ENCODE assay signal across 1 cellular context in the genomic region with DNA sequence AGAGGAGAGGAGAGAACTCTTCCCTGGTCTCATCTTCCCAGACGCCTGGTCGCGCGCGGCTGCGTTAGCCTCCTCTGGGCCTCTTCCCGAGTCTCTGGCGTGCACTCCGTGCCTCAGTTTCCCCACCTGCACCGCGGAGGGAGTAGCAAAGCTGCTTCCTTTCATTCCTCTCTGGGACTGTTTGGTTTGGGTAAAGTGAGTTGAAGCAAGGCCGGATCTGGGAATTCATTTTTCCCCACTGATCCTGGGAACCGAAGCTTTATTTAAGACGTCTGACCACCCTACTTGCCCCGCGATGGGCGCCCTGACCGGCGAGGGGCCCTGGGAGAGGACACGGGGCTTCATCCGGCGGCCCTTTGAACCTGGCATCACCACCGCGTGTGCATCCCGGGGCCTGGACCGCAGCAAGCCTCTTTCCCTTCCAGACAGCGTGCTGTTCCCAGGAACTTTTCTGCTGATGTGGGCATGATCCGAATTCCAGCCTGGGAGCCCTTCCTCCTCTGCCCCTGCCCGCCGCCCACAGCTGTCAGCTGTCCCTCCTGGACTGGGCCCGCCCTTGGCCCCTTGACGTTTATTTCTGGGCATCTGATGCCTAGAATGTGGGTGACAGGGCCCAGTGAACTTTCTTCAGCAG.
TF ChIP-seq lines count a peak whose summit lies in the region.

No MANE protein-coding gene starts in this region.

TF ChIP-seq in HepG2, 621 proteins besides CTCF, POLR2A, EP300 and RAD21 (continued from another document):
- TF ChIP-seq, protein P1, sequence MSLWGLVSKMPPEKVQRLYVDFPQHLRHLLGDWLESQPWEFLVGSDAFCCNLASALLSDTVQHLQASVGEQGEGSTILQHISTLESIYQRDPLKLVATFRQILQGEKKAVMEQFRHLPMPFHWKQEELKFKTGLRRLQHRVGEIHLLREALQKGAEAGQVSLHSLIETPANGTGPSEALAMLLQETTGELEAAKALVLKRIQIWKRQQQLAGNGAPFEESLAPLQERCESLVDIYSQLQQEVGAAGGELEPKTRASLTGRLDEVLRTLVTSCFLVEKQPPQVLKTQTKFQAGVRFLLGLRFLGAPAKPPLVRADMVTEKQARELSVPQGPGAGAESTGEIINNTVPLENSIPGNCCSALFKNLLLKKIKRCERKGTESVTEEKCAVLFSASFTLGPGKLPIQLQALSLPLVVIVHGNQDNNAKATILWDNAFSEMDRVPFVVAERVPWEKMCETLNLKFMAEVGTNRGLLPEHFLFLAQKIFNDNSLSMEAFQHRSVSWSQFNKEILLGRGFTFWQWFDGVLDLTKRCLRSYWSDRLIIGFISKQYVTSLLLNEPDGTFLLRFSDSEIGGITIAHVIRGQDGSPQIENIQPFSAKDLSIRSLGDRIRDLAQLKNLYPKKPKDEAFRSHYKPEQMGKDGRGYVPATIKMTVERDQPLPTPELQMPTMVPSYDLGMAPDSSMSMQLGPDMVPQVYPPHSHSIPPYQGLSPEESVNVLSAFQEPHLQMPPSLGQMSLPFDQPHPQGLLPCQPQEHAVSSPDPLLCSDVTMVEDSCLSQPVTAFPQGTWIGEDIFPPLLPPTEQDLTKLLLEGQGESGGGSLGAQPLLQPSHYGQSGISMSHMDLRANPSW (CRISPR knock-in tag; IDR thresholded peaks at IDR 0.05; ENCODE audit: borderline replicate concordance) = no peak
- no peak for TF ChIP-seq MAFF (IDR thresholded peaks at IDR 0.05; ENCODE audit: low read depth, low read length)
- TF ChIP-seq, protein P2, sequence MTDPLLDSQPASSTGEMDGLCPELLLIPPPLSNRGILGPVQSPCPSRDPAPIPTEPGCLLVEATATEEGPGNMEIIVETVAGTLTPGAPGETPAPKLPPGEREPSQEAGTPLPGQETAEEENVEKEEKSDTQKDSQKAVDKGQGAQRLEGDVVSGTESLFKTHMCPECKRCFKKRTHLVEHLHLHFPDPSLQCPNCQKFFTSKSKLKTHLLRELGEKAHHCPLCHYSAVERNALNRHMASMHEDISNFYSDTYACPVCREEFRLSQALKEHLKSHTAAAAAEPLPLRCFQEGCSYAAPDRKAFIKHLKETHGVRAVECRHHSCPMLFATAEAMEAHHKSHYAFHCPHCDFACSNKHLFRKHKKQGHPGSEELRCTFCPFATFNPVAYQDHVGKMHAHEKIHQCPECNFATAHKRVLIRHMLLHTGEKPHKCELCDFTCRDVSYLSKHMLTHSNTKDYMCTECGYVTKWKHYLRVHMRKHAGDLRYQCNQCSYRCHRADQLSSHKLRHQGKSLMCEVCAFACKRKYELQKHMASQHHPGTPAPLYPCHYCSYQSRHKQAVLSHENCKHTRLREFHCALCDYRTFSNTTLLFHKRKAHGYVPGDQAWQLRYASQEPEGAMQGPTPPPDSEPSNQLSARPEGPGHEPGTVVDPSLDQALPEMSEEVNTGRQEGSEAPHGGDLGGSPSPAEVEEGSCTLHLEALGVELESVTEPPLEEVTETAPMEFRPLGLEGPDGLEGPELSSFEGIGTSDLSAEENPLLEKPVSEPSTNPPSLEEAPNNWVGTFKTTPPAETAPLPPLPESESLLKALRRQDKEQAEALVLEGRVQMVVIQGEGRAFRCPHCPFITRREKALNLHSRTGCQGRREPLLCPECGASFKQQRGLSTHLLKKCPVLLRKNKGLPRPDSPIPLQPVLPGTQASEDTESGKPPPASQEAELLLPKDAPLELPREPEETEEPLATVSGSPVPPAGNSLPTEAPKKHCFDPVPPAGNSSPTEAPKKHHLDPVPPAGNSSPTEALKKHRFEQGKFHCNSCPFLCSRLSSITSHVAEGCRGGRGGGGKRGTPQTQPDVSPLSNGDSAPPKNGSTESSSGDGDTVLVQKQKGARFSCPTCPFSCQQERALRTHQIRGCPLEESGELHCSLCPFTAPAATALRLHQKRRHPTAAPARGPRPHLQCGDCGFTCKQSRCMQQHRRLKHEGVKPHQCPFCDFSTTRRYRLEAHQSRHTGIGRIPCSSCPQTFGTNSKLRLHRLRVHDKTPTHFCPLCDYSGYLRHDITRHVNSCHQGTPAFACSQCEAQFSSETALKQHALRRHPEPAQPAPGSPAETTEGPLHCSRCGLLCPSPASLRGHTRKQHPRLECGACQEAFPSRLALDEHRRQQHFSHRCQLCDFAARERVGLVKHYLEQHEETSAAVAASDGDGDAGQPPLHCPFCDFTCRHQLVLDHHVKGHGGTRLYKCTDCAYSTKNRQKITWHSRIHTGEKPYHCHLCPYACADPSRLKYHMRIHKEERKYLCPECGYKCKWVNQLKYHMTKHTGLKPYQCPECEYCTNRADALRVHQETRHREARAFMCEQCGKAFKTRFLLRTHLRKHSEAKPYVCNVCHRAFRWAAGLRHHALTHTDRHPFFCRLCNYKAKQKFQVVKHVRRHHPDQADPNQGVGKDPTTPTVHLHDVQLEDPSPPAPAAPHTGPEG (CRISPR knock-in tag; IDR thresholded peaks at IDR 0.05) = no peak
- TF ChIP-seq, protein P3, sequence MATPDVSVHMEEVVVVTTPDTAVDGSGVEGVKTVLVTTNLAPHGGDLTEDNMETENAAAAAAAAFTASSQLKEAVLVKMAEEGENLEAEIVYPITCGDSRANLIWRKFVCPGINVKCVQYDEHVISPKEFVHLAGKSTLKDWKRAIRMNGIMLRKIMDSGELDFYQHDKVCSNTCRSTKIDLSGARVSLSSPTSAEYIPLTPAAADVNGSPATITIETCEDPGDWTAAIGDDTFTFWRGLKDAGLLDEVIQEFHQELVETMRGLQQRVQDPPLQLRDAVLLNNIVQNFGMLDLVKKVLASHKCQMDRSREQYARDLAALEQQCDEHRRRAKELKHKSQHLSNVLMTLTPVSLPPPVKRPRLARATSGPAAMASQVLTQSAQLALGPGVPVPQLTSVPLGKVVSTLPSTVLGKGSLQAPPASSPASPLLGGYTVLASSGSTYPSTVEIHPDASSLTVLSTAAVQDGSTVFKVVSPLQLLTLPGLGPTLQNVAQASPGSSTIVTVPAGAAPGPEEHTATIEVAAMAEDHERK (CRISPR knock-in tag; IDR thresholded peaks at IDR 0.05; ENCODE audit: low read depth) = no peak
- no peak for TF ChIP-seq HDAC1 (CRISPR knock-in tag; IDR thresholded peaks at IDR 0.05)
- TF ChIP-seq, protein P4, sequence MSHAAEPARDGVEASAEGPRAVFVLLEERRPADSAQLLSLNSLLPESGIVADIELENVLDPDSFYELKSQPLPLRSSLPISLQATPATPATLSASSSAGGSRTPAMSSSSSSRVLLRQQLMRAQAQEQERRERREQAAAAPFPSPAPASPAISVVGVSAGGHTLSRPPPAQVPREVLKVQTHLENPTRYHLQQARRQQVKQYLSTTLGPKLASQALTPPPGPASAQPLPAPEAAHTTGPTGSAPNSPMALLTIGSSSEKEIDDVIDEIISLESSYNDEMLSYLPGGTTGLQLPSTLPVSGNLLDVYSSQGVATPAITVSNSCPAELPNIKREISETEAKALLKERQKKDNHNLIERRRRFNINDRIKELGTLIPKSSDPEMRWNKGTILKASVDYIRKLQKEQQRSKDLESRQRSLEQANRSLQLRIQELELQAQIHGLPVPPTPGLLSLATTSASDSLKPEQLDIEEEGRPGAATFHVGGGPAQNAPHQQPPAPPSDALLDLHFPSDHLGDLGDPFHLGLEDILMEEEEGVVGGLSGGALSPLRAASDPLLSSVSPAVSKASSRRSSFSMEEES (CRISPR knock-in tag; IDR thresholded peaks at IDR 0.05) = no peak
- TF ChIP-seq, protein P5, sequence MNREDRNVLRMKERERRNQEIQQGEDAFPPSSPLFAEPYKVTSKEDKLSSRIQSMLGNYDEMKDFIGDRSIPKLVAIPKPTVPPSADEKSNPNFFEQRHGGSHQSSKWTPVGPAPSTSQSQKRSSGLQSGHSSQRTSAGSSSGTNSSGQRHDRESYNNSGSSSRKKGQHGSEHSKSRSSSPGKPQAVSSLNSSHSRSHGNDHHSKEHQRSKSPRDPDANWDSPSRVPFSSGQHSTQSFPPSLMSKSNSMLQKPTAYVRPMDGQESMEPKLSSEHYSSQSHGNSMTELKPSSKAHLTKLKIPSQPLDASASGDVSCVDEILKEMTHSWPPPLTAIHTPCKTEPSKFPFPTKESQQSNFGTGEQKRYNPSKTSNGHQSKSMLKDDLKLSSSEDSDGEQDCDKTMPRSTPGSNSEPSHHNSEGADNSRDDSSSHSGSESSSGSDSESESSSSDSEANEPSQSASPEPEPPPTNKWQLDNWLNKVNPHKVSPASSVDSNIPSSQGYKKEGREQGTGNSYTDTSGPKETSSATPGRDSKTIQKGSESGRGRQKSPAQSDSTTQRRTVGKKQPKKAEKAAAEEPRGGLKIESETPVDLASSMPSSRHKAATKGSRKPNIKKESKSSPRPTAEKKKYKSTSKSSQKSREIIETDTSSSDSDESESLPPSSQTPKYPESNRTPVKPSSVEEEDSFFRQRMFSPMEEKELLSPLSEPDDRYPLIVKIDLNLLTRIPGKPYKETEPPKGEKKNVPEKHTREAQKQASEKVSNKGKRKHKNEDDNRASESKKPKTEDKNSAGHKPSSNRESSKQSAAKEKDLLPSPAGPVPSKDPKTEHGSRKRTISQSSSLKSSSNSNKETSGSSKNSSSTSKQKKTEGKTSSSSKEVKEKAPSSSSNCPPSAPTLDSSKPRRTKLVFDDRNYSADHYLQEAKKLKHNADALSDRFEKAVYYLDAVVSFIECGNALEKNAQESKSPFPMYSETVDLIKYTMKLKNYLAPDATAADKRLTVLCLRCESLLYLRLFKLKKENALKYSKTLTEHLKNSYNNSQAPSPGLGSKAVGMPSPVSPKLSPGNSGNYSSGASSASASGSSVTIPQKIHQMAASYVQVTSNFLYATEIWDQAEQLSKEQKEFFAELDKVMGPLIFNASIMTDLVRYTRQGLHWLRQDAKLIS (CRISPR knock-in tag; IDR thresholded peaks at IDR 0.05) = no peak
- no peak for TF ChIP-seq STAT5B (CRISPR knock-in tag; IDR thresholded peaks at IDR 0.05)
- no peak for TF ChIP-seq HOXA5 (CRISPR knock-in tag; IDR thresholded peaks at IDR 0.05)
- TF ChIP-seq EHMT2 (IDR thresholded peaks at IDR 0.05; ENCODE audit: borderline replicate concordance, low read depth, low read length) = no peak
- TF ChIP-seq, protein P6, sequence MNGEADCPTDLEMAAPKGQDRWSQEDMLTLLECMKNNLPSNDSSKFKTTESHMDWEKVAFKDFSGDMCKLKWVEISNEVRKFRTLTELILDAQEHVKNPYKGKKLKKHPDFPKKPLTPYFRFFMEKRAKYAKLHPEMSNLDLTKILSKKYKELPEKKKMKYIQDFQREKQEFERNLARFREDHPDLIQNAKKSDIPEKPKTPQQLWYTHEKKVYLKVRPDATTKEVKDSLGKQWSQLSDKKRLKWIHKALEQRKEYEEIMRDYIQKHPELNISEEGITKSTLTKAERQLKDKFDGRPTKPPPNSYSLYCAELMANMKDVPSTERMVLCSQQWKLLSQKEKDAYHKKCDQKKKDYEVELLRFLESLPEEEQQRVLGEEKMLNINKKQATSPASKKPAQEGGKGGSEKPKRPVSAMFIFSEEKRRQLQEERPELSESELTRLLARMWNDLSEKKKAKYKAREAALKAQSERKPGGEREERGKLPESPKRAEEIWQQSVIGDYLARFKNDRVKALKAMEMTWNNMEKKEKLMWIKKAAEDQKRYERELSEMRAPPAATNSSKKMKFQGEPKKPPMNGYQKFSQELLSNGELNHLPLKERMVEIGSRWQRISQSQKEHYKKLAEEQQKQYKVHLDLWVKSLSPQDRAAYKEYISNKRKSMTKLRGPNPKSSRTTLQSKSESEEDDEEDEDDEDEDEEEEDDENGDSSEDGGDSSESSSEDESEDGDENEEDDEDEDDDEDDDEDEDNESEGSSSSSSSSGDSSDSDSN (CRISPR knock-in tag; IDR thresholded peaks at IDR 0.05) = no peak
- TF ChIP-seq ZMAT3 (CRISPR knock-in tag; conservative IDR thresholded peaks at IDR 0.05) = no peak
- TF ChIP-seq DMAP1 (CRISPR knock-in tag; IDR thresholded peaks at IDR 0.05) = no peak
- no peak for TF ChIP-seq ZNF75D (CRISPR knock-in tag; IDR thresholded peaks at IDR 0.05; ENCODE audit: borderline replicate concordance)
